In the genomic region with DNA sequence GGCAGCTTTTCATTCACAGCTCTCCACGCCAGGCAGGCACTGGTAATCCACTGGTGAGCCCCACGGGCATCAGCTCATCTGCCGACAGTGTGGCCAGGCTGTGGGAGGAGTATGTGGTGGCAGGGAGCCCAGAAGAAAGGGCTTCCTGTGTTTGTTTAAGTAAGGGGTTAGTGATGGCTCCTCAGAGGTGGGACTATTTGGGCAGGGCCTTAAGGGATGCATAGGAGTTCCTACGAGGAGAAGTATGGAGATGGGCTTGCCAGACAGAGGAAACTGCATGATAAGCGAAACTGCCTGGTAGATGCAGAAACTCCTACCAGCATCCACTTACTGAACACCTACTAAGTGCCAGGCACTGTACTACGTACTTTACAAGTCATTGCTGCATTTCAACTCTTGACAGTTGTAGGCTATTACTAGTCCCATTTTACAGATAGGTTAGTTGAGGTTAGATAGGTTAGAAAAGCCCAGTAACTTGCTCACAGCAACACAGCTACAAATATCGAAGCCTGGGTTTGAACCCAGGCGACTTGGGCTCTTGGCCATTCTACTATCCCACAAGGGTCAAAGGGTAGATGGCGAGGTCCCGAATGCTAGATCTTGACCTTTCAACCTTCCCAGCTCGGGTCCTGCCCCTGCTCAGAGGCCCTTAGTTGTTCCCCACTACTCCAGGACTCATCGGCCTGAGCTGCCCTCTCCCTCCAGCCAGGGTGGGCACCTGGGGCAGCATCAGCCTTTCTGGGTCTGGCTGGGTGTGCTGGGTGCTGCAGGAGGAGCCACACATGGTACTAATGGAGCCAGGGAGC, we compare ENCODE assay signal across 10 cellular contexts. TPM values are rescaled to one million over a fixed set of nuclear protein-coding genes. Genes with fewer than 3 reads are reported as not detected.
DNase-seq lines count a peak whose midpoint lies in the region; ATAC-seq and TF ChIP-seq lines count a peak whose summit lies in the region.
"Had no signal": no experiment of that assay in that cellular context is flagged by ENCODE, and none has a peak within 500 bp of the region (broad histone marks: within the 10 kb centered on the region; RNA-seq: fewer than 3 reads in every experiment).

No MANE protein-coding gene starts in this region.

- no peak for ATAC-seq in HG03095 (IDR thresholded peaks at IDR 0.05; ENCODE audit: unreplicated experiment)

- TF ChIP-seq CTCF in epithelial cell of esophagus (IDR thresholded peaks at IDR 0.05; ENCODE audit: insufficient read depth, low read depth, low read length, missing control alignments): no peak

- DNase-seq in GM03348 (ENCODE audit: low spot score): peak; percentile 67
- DNase-seq in RPMI7951 (ENCODE audit: low read depth): peak; percentile 99
- DNase-seq in epithelial cell of esophagus (ENCODE audit: low read depth): peak; percentile 51
- no peak for DNase-seq in GM19240 (ENCODE audit: insufficient read length, low spot score)
- no peak for DNase-seq in iPS-NIHi7 (ENCODE audit: extremely low spot score)
- DNase-seq in activated T-cell treated with anti-CD3 and anti-CD28 coated beads for 4 hours: no peak
- DNase-seq: activated CD4-positive, alpha-beta T cell treated with anti-CD3 and anti-CD28 coated beads for 48 hours; activated naive CD8-positive, alpha-beta T cell treated with anti-CD3 and anti-CD28 coated beads for 36 hours had no signal

- H3K27ac ChIP-seq in skin epidermis: peak overlapping the region in 20 of 21 experiments; percentile 20 to 91 (median 82)

- H3K4me3 ChIP-seq in epithelial cell of esophagus (ENCODE audit: low read length): no peak overlapping the region
- H3K4me3 ChIP-seq in skin epidermis: no peak overlapping the region

RNA-seq across cellular contexts. Expression of gene CEBPB, which starts 55.1 kb away (rescaled TPM):
- 27.9 and 36.7 TPM in 2 replicates for total RNA-seq in RPMI7951 (2014; rRNA removed; shearing (Covaris generic))

Comparison
In these comparisons a context has a peak if more than half of its experiments do, and no peak if none do; other contexts are left out.
1. DNase-seq: peak in GM03348 (single experiment), RPMI7951 (single experiment) and epithelial cell of esophagus (single experiment); none in GM19240 (single experiment), iPS-NIHi7 (single experiment) and activated T-cell treated with anti-CD3 and anti-CD28 coated beads for 4 hours (single experiment).